ENCODE assay signal across 19 cellular contexts in the genomic region with DNA sequence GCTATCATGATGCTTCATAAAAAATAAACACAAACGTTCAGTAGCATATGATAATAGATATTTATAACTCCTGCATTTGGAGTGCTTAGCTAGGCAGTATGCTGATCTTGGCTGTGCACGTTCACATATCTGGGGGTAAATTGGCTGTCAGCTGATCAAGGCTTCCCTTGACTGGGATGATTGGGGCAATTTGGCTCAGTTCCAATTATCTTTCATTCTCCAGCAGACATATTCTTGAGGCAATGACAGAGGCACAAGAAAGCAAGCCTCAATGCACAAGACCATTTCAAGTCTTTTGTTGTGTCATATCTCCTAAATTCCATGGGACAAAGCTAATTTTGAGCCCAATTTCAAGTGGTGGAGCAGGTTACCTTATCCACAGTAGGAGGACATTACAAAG.
"Had no signal": no experiment of that assay in that cellular context is flagged by ENCODE, and none has a peak within 500 bp of the region (broad histone marks: within the 10 kb centered on the region; RNA-seq: fewer than 3 reads in every experiment).

No MANE protein-coding gene starts in this region.

- H3K9me3 Mint-ChIP-seq: naive thymus-derived CD4-positive, alpha-beta T cell; neural crest cell; stimulated activated naive CD8-positive, alpha-beta T cell treated with anti-CD3 and anti-CD28 coated beads, Interleukin-15, Interleukin-2, amounts not matched to agents 100 ng/mL and 50 ng/mL, for 24 hours had no signal

- H3K4me3 Mint-ChIP-seq: naive thymus-derived CD4-positive, alpha-beta T cell; neural crest cell; stimulated activated memory B cell treated with anti-CD40 and anti-IgM and Interleukin-4, amounts not matched to agents 10 μg/mL and 1 μg/mL and 100 μg/mL, for 72 hours; stimulated activated naive CD8-positive, alpha-beta T cell treated with anti-CD3 and anti-CD28 coated beads, Interleukin-15, Interleukin-2, amounts not matched to agents 100 ng/mL and 50 ng/mL, for 24 hours had no signal

- ATAC-seq: gastrocnemius medialis; heart right ventricle; left lobe of liver; naive thymus-derived CD4-positive, alpha-beta T cell; sciatic nerve; stimulated activated memory B cell treated with anti-CD40 and anti-IgM and Interleukin-4, amounts not matched to agents 10 μg/mL and 1 μg/mL and 100 μg/mL, for 72 hours; upper lobe of right lung had no signal

- H3K36me3 Mint-ChIP-seq: naive thymus-derived CD4-positive, alpha-beta T cell; stimulated activated memory B cell treated with anti-CD40 and anti-IgM and Interleukin-4, amounts not matched to agents 10 μg/mL and 1 μg/mL and 100 μg/mL, for 72 hours had no signal

- H3K27ac Mint-ChIP-seq: naive thymus-derived CD4-positive, alpha-beta T cell; stimulated activated memory B cell treated with anti-CD40 and anti-IgM and Interleukin-4, amounts not matched to agents 10 μg/mL and 1 μg/mL and 100 μg/mL, for 72 hours; stimulated activated naive CD8-positive, alpha-beta T cell treated with anti-CD3 and anti-CD28 coated beads, Interleukin-15, Interleukin-2, amounts not matched to agents 100 ng/mL and 50 ng/mL, for 24 hours had no signal

- H3K27me3 Mint-ChIP-seq: stimulated activated memory B cell treated with anti-CD40 and anti-IgM and Interleukin-4, amounts not matched to agents 10 μg/mL and 1 μg/mL and 100 μg/mL, for 72 hours; stimulated activated naive CD8-positive, alpha-beta T cell treated with anti-CD3 and anti-CD28 coated beads, Interleukin-15, Interleukin-2, amounts not matched to agents 100 ng/mL and 50 ng/mL, for 24 hours had no signal

- DNase-seq: dorsolateral prefrontal cortex; effector memory CD4-positive, alpha-beta T cell; gastrocnemius medialis; heart right ventricle; islet precursor cell; mammary epithelial cell; naive thymus-derived CD4-positive, alpha-beta T cell; posterior cingulate gyrus; spleen; stimulated activated CD4-positive, alpha-beta T cell treated with anti-CD3 and anti-CD28 coated beads, Interleukin-15, amount 100 ng/mL, for 24 hours; stimulated activated CD4-positive, alpha-beta T cell treated with anti-CD3 and anti-CD28 coated beads, Interleukin-1b, Interleukin-23, amount 100 ng/mL, for 48 hours; stimulated activated CD4-positive, alpha-beta T cell treated with anti-CD3 and anti-CD28 coated beads, Interleukin-4, amount 100 ng/mL, for 24 hours; tibial artery; upper lobe of right lung had no signal
